8 cellular contexts compared by ENCODE assay signal in genomic region chr15:85581495-85581894, GRCh38.
DNase-seq lines count a peak whose midpoint lies in the region; ATAC-seq and TF ChIP-seq lines count a peak whose summit lies in the region.

No MANE protein-coding gene starts in this region.

- H3K9me3 Mint-ChIP-seq in effector memory CD8-positive, alpha-beta T cell: no peaks in the 10 kb centered on the region
- no peaks in the 10 kb centered on the region for H3K9me3 Mint-ChIP-seq in natural killer cell treated with Interleukin-12 subunit alpha and Interleukin-12 subunit beta and Interleukin-15 and Interleukin-18, amount 100 ng/mL, for 72 hours

- H3K27ac Mint-ChIP-seq in effector memory CD8-positive, alpha-beta T cell: peak overlapping the region; percentile 99
- peak overlapping the region; percentile 94 to 95 for H3K27ac Mint-ChIP-seq in natural killer cell treated with Interleukin-12 subunit alpha and Interleukin-12 subunit beta and Interleukin-15 and Interleukin-18, amount 100 ng/mL, for 72 hours

- ATAC-seq in effector memory CD8-positive, alpha-beta T cell (replicated peaks): peak; percentile 45
- ATAC-seq in natural killer cell treated with Interleukin-12 subunit alpha and Interleukin-12 subunit beta and Interleukin-15 and Interleukin-18, amount 100 ng/mL, for 72 hours: peak; percentile 45 to 72
- no peak for ATAC-seq in GM19452 (IDR thresholded peaks at IDR 0.05; ENCODE audit: unreplicated experiment)
- ATAC-seq in GM18858 (IDR thresholded peaks at IDR 0.05; ENCODE audit: unreplicated experiment): no peak

- H3K36me3 Mint-ChIP-seq in effector memory CD8-positive, alpha-beta T cell (ENCODE audit: insufficient read depth): peaks cover 40% of the 10 kb centered on the region
- H3K36me3 Mint-ChIP-seq in natural killer cell treated with Interleukin-12 subunit alpha and Interleukin-12 subunit beta and Interleukin-15 and Interleukin-18, amount 100 ng/mL, for 72 hours: no peaks in the 10 kb centered on the region

- no peak overlapping the region for H3K4me3 ChIP-seq in foreskin fibroblast (ENCODE audit: low read depth in 1 of 2, low read length in 2 of 2)

- DNase-seq in CD1c-positive myeloid dendritic cell (ENCODE audit: extremely low spot score) (peak; percentile 80), T-helper 22 cell (ENCODE audit: low read depth) (peak; percentile 65), NCI-H1436 treated with DMSO at 0.1 percent for 48 hours (lab: John Stamatoyannopoulos, UW) (no peak), foreskin fibroblast (no peak)
- DNase-seq in effector memory CD8-positive, alpha-beta T cell: peak; percentile 40 to 53 (median 45)
- no peak for DNase-seq in natural killer cell treated with Interleukin-12 subunit alpha and Interleukin-12 subunit beta and Interleukin-15 and Interleukin-18, amount 100 ng/mL, for 72 hours (ENCODE audit: low spot score)

- H3K4me1 Mint-ChIP-seq in effector memory CD8-positive, alpha-beta T cell (ENCODE audit: low read depth in 2 of 2): peaks cover 53 to 68% of the 10 kb centered on the region in 2 donors
- H3K4me1 Mint-ChIP-seq in natural killer cell treated with Interleukin-12 subunit alpha and Interleukin-12 subunit beta and Interleukin-15 and Interleukin-18, amount 100 ng/mL, for 72 hours (ENCODE audit: low read depth in 2 of 2): peaks cover 70 to 74% of the 10 kb centered on the region in 2 donors

- peak overlapping the region; percentile 82 to 96 for H3K4me3 Mint-ChIP-seq in effector memory CD8-positive, alpha-beta T cell
- H3K4me3 Mint-ChIP-seq in natural killer cell treated with Interleukin-12 subunit alpha and Interleukin-12 subunit beta and Interleukin-15 and Interleukin-18, amount 100 ng/mL, for 72 hours: peak overlapping the region; percentile 89

- no peaks in the 10 kb centered on the region for H3K27me3 Mint-ChIP-seq in effector memory CD8-positive, alpha-beta T cell
- H3K27me3 Mint-ChIP-seq in natural killer cell treated with Interleukin-12 subunit alpha and Interleukin-12 subunit beta and Interleukin-15 and Interleukin-18, amount 100 ng/mL, for 72 hours: no peaks in the 10 kb centered on the region

- TF ChIP-seq CTCF in foreskin fibroblast (IDR thresholded peaks at IDR 0.05; ENCODE audit: low read depth, low read length): no peak

Comparison
In these comparisons a context has a peak if more than half of its experiments do, and no peak if none do; other contexts are left out.
1. DNase-seq: peak in CD1c-positive myeloid dendritic cell (single experiment), T-helper 22 cell (single experiment) and effector memory CD8-positive, alpha-beta T cell (3 of 3); none in natural killer cell treated with Interleukin-12 subunit alpha and Interleukin-12 subunit beta and Interleukin-15 and Interleukin-18, amount 100 ng/mL, for 72 hours (single experiment), NCI-H1436 treated with DMSO at 0.1 percent for 48 hours (single experiment) and foreskin fibroblast (0 of 2).
2. ATAC-seq: peak in effector memory CD8-positive, alpha-beta T cell (single experiment) and natural killer cell treated with Interleukin-12 subunit alpha and Interleukin-12 subunit beta and Interleukin-15 and Interleukin-18, amount 100 ng/mL, for 72 hours (2 of 2); none in GM19452 (single experiment) and GM18858 (single experiment).